18 cellular contexts compared by ENCODE assay signal in the genomic region with DNA sequence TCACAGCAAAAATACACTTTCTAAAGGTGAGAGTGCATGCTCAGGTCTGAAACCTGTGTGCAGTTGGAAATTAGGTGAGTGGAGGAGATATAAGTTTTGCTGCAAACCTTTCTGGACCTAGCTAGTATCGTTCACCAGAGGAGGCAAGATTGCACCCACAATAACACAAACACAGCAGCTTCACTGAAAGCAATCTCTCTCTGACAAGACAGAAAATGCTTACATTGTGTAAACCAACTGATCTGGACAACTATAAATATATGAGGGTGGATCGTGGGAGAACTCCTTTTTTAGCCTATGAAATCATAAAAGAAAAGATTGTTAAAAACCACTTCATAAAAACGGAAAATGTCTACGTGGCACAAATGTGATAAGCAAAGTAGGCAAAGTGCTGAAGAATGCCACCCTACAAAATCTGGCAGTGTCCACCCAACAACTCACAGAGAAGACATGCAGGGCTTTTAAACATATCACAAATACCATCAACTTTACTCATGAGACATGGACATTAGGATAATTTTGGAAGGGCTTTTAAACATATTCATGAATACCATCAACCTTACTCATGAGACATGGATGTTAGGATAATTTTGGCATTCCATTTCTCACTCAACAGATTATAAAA.
DNase-seq lines count a peak whose midpoint lies in the region; ATAC-seq, FAIRE-seq and TF ChIP-seq lines count a peak whose summit lies in the region.
"Had no signal": no experiment of that assay in that cellular context is flagged by ENCODE, and none has a peak within 500 bp of the region (broad histone marks: within the 10 kb centered on the region; RNA-seq: fewer than 3 reads in every experiment).

No MANE protein-coding gene starts in this region.

- peaks cover 49% of the 10 kb centered on the region for H3K4me1 Mint-ChIP-seq in HFFc6 (ENCODE audit: low read depth)
- H3K4me1 Mint-ChIP-seq: nephron progenitor cell had no signal

- no peak overlapping the region for H3K4me2 ChIP-seq in A549
- no peak overlapping the region for H3K4me2 ChIP-seq in Karpas-422 (ENCODE audit: low read depth, low read length, poor library complexity, severe bottlenecking)

- H3K27me3 Mint-ChIP-seq in HFFc6 (ENCODE audit: insufficient read depth): no peaks in the 10 kb centered on the region
- H3K27me3 Mint-ChIP-seq: activated CD8-positive, alpha-beta T cell treated with anti-CD3 and anti-CD28 coated beads for 36 hours had no signal

- H3K9me3 ChIP-seq in A549 (no peaks in the 10 kb centered on the region), Karpas-422 (ENCODE audit: low read length) (peaks cover 26% of the 10 kb centered on the region; the same call in 1 of the 2 replicates)
- H3K9me3 ChIP-seq: heart right ventricle, stomach had no signal

- H3K4me3 ChIP-seq in A549 (no peak overlapping the region), Karpas-422 (ENCODE audit: low read length) (no peak overlapping the region)
- H3K4me3 ChIP-seq: heart right ventricle, left ventricle myocardium inferior, skin epidermis, stomach had no signal

- no peaks in the 10 kb centered on the region for H3K79me2 ChIP-seq in Karpas-422 (ENCODE audit: low read length)

- 26% methylated on average over 4 of the region's 4 CpGs for WGBS in A549 (ENCODE audit: missing lambda C conversion rate)

- ATAC-seq in A549: no peak
- peak; percentile 50 for ATAC-seq in foreskin keratinocyte
- ATAC-seq in GM21360 (IDR thresholded peaks at IDR 0.05; ENCODE audit: unreplicated experiment): no peak
- no peak for ATAC-seq in GM18498 (IDR thresholded peaks at IDR 0.05; ENCODE audit: unreplicated experiment)
- ATAC-seq: activated CD8-positive, alpha-beta T cell treated with anti-CD3 and anti-CD28 coated beads for 36 hours; heart right ventricle had no signal

- CTCF ChIA-PET in A549 (lab: Yijun Ruan, JAX): no interaction called here

- TF ChIP-seq EP300 in A549 (IDR thresholded peaks at IDR 0.05): no peak

- H3K36me3 Mint-ChIP-seq in HFFc6 (ENCODE audit: low read depth): no peaks in the 10 kb centered on the region

- no peaks in the 10 kb centered on the region for H4K20me1 ChIP-seq in Karpas-422 (ENCODE audit: insufficient read depth, low read depth, low read length)

- no peak overlapping the region for H2AFZ ChIP-seq in Karpas-422 (ENCODE audit: low read length)

- H3K27me3 ChIP-seq in foreskin keratinocyte: no peaks in the 10 kb centered on the region
- no peaks in the 10 kb centered on the region for H3K27me3 ChIP-seq in Karpas-422 (ENCODE audit: low read length)
- H3K27me3 ChIP-seq: heart right ventricle, stomach had no signal

- TF ChIP-seq POLR2A in A549 (IDR thresholded peaks at IDR 0.05; ENCODE audit: low read length): no peak

- FAIRE-seq in A549 (lab: Jason Lieb, UNC): no peak
- FAIRE-seq: bronchial epithelial cell had no signal

- H3K36me3 ChIP-seq in Karpas-422 (ENCODE audit: insufficient read depth, low read length): no peaks in the 10 kb centered on the region
- H3K36me3 ChIP-seq: heart right ventricle, left ventricle myocardium inferior, stomach had no signal

- no peaks in the 10 kb centered on the region for H3K9me2 ChIP-seq in Karpas-422 (replicated peaks; ENCODE audit: insufficient read depth, low read length)

- POLR2A ChIA-PET in A549 (lab: Yijun Ruan, JAX): no interaction called here

- H3K27ac ChIP-seq in A549 (no peak overlapping the region), foreskin keratinocyte (no peak overlapping the region), Karpas-422 (ENCODE audit: low read length) (no peak overlapping the region)
- H3K27ac ChIP-seq: heart right ventricle, left ventricle myocardium inferior, skin epidermis, stomach had no signal

- peak overlapping the region; percentile 90 for H3K27ac Mint-ChIP-seq in HFFc6
- H3K27ac Mint-ChIP-seq: activated CD8-positive, alpha-beta T cell treated with anti-CD3 and anti-CD28 coated beads for 36 hours; nephron progenitor cell had no signal

- DNase-seq in A549 (ENCODE audit: low read depth in 1 of 2, low spot score in 1 of 2) (no peak), HFFc6 (peak; percentile 79), SW 1271 (lab: John Stamatoyannopoulos, UW) (peak; percentile 4 to 6), foreskin keratinocyte (peak; percentile 34 to 78), Karpas-422 (no peak), ureter (ENCODE audit: low spot score) (no peak)
- DNase-seq: activated CD8-positive, alpha-beta T cell treated with anti-CD3 and anti-CD28 coated beads for 36 hours; activated gamma-delta T cell; heart right ventricle; left ventricle myocardium inferior; MV-4-11; nephron progenitor cell; NK-92 treated with Interleukin-12 subunit alpha and Interleukin-12 subunit beta, amount 100 ng/mL, for 24 hours; stomach had no signal

- H3K9me3 Mint-ChIP-seq in HFFc6: no peaks in the 10 kb centered on the region
- H3K9me3 Mint-ChIP-seq: activated CD8-positive, alpha-beta T cell treated with anti-CD3 and anti-CD28 coated beads for 36 hours; nephron progenitor cell had no signal

- TF ChIP-seq RAD21 in A549 (conservative IDR thresholded peaks at IDR 0.05 in 1 of 2, IDR thresholded peaks at IDR 0.05 in 1 of 2): no peak

- H3K4me1 ChIP-seq in A549: no peaks in the 10 kb centered on the region
- H3K4me1 ChIP-seq in foreskin keratinocyte: peaks cover 17% of the 10 kb centered on the region
- H3K4me1 ChIP-seq in Karpas-422 (ENCODE audit: low read length): no peaks in the 10 kb centered on the region
- H3K4me1 ChIP-seq: heart right ventricle, left ventricle myocardium inferior, stomach had no signal

- H3K4me3 Mint-ChIP-seq in HFFc6: peak overlapping the region; percentile 69
- H3K4me3 Mint-ChIP-seq: activated CD8-positive, alpha-beta T cell treated with anti-CD3 and anti-CD28 coated beads for 36 hours; nephron progenitor cell had no signal

- H3K9ac ChIP-seq in Karpas-422 (ENCODE audit: low read length): no peak overlapping the region

- TF ChIP-seq CTCF in A549 (IDR thresholded peaks at IDR 0.05): no peak
- TF ChIP-seq CTCF in HFFc6 (IDR thresholded peaks at IDR 0.05): no peak
- no peak for TF ChIP-seq CTCF in foreskin keratinocyte (conservative IDR thresholded peaks at IDR 0.05)

TF ChIP-seq in A549, 52 proteins besides CTCF, POLR2A, EP300 and RAD21:
- TF ChIP-seq HOXA7 (CRISPR knock-in tag; IDR thresholded peaks at IDR 0.05) (no peak), MAFK (IDR thresholded peaks at IDR 0.05; ENCODE audit: partially characterized antibody) (peak; percentile 44), NFE2L2 (conservative IDR thresholded peaks at IDR 0.05; ENCODE audit: low read length) (no peak), HEYL (CRISPR knock-in tag; IDR thresholded peaks at IDR 0.05) (no peak), TFCP2L1 (CRISPR knock-in tag; IDR thresholded peaks at IDR 0.05) (no peak), BHLHE40 (IDR thresholded peaks at IDR 0.05; ENCODE audit: low read depth, low read length) (no peak), ZC3H11A (IDR thresholded peaks at IDR 0.05) (no peak)

Comparison
In these comparisons a context has a peak if more than half of its experiments do, and no peak if none do; other contexts are left out.
1. DNase-seq: peak in HFFc6 (single experiment), SW 1271 (2 of 2) and foreskin keratinocyte (2 of 2); none in A549 (0 of 2), Karpas-422 (single experiment) and ureter (single experiment).